In the genomic region with DNA sequence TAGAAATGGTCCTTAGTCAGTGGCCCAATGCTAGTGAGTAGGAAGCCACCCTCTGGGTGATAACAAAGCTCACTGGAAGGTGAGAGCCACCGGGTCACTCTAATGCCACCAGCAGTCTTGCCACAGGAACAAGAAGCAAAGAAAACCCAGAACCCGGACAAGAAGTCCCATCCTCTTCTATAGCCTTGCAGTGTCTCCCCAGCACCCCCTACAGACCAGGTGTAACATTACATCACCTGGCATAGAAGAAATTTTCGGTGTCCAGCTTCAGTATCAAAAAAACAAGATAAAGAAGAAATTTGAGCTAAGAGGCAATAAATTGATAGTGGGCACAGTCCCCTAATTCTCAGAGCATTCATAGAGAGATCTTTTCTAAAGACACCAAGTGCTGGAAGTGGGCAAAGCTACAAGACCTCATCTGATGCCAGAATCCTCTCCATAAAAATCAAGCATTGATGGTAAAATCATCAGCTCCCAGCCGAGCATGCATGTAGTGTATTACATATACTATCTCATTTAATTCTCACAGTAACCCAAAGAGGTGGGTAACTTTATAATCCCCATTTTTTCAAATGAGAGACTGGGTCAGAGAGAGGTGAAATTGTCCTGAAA, we compare ENCODE assay signal across 10 cellular contexts.
DNase-seq lines count a peak whose midpoint lies in the region; ATAC-seq and TF ChIP-seq lines count a peak whose summit lies in the region.
"Had no signal": no experiment of that assay in that cellular context is flagged by ENCODE, and none has a peak within 500 bp of the region (broad histone marks: within the 10 kb centered on the region; RNA-seq: fewer than 3 reads in every experiment).

No MANE protein-coding gene starts in this region.

- no peaks in the 10 kb centered on the region for H3K4me1 ChIP-seq in HEK293 (ENCODE audit: control insufficient read depth, insufficient read depth, low read length)
- no peaks in the 10 kb centered on the region for H3K4me1 ChIP-seq in lower lobe of right lung
- no peaks in the 10 kb centered on the region for H3K4me1 ChIP-seq in ovary (ENCODE audit: insufficient read depth)

- 45 to 52% (median 45%) methylated on average over 4 of the region's 4 CpGs for WGBS in ovary, 3 donors

- TF ChIP-seq CTCF in HEK293 (tag by site-specific recombination; IDR thresholded peaks at IDR 0.05) (no peak), lower lobe of right lung (IDR thresholded peaks at IDR 0.05) (peak; percentile 61), ovary (IDR thresholded peaks at IDR 0.05) (no peak)

- no peak overlapping the region for H3K27ac Mint-ChIP-seq in activated naive CD8-positive, alpha-beta T cell treated with anti-CD3 and anti-CD28 coated beads, Interleukin-2, amount 50 U/mL, for 24 hours
- H3K27ac Mint-ChIP-seq: activated naive CD8-positive, alpha-beta T cell treated with anti-CD3 and anti-CD28 coated beads, Interleukin-2, amount 10 ng/mL, durations not matched to agents 7 days and 5 days; CD8-positive, alpha-beta memory T cell had no signal

- no peaks in the 10 kb centered on the region for H3K36me3 Mint-ChIP-seq in activated naive CD8-positive, alpha-beta T cell treated with anti-CD3 and anti-CD28 coated beads, Interleukin-2, amount 50 U/mL, for 24 hours (ENCODE audit: low read depth)
- H3K36me3 Mint-ChIP-seq: activated naive CD8-positive, alpha-beta T cell treated with anti-CD3 and anti-CD28 coated beads, Interleukin-2, amount 10 ng/mL, durations not matched to agents 7 days and 5 days; CD8-positive, alpha-beta memory T cell had no signal

- no peaks in the 10 kb centered on the region for H3K4me1 Mint-ChIP-seq in activated naive CD8-positive, alpha-beta T cell treated with anti-CD3 and anti-CD28 coated beads, Interleukin-2, amount 50 U/mL, for 24 hours
- H3K4me1 Mint-ChIP-seq: activated naive CD8-positive, alpha-beta T cell treated with anti-CD3 and anti-CD28 coated beads, Interleukin-2, amount 10 ng/mL, durations not matched to agents 7 days and 5 days; CD8-positive, alpha-beta memory T cell had no signal

- H3K27me3 ChIP-seq in lower lobe of right lung (ENCODE audit: low read depth): no peaks in the 10 kb centered on the region
- no peaks in the 10 kb centered on the region for H3K27me3 ChIP-seq in ovary

- TF ChIP-seq EP300 in ovary (IDR thresholded peaks at IDR 0.05): no peak

- CTCF ChIA-PET in HEK293 (lab: Yijun Ruan, JAX): interaction anchor here (0.5 to 1.9 kb wide), 21 partner anchors 9 to 814 kb away, joined by 3 to 11 read pairs (median 4); no protein-coding TSS in a partner anchor

- H3K9me3 ChIP-seq in HEK293 (ENCODE audit: control insufficient read depth, insufficient read depth, low read depth, low read length): no peaks in the 10 kb centered on the region
- H3K9me3 ChIP-seq in lower lobe of right lung: no peaks in the 10 kb centered on the region
- no peaks in the 10 kb centered on the region for H3K9me3 ChIP-seq in ovary

- H3K36me3 ChIP-seq in HEK293 (ENCODE audit: control insufficient read depth in 2 of 2, insufficient read depth in 1 of 2, low read length in 2 of 2) (no peaks in the 10 kb centered on the region), lower lobe of right lung (no peaks in the 10 kb centered on the region), ovary (no peaks in the 10 kb centered on the region)

- ATAC-seq in activated naive CD8-positive, alpha-beta T cell treated with anti-CD3 and anti-CD28 coated beads, Interleukin-2, amount 50 U/mL, for 24 hours: no peak
- peak; percentile 52 to 59 for ATAC-seq in lower lobe of right lung
- no peak for ATAC-seq in GM18858 (IDR thresholded peaks at IDR 0.05; ENCODE audit: unreplicated experiment)

- H3K9me3 Mint-ChIP-seq in activated naive CD8-positive, alpha-beta T cell treated with anti-CD3 and anti-CD28 coated beads, Interleukin-2, amount 50 U/mL, for 24 hours: no peaks in the 10 kb centered on the region
- H3K9me3 Mint-ChIP-seq: activated naive CD8-positive, alpha-beta T cell treated with anti-CD3 and anti-CD28 coated beads, Interleukin-2, amount 10 ng/mL, durations not matched to agents 7 days and 5 days had no signal

- intact Hi-C loops in lower lobe of right lung (cut with DNase I): no loop called here
- intact Hi-C loops in ovary (cut with DNase I): no loop called here

- H3K4me3 ChIP-seq in HEK293 (ENCODE audit: low read depth, low read length) (no peak overlapping the region), lower lobe of right lung (no peak overlapping the region), ovary (no peak overlapping the region)

- DNase-seq in NCI-H2081 (lab: John Stamatoyannopoulos, UW) (peak; percentile 22 to 31), NCI-H2081 treated with DMSO at 0.1 percent for 48 hours (lab: John Stamatoyannopoulos, UW) (no peak), lower lobe of right lung (no peak), cortex of kidney (lab: John Stamatoyannopoulos, UW) (no peak), ovary (no peak)
- DNase-seq in activated naive CD8-positive, alpha-beta T cell treated with anti-CD3 and anti-CD28 coated beads, Interleukin-2, amount 50 U/mL, for 24 hours: peak; percentile 15
- DNase-seq: activated naive CD8-positive, alpha-beta T cell treated with anti-CD3 and anti-CD28 coated beads, Interleukin-2, amount 10 ng/mL, durations not matched to agents 7 days and 5 days had no signal

- peaks cover 1% of the 10 kb centered on the region for H3K27me3 Mint-ChIP-seq in activated naive CD8-positive, alpha-beta T cell treated with anti-CD3 and anti-CD28 coated beads, Interleukin-2, amount 50 U/mL, for 24 hours

- POLR2A ChIA-PET in HEK293 (lab: Yijun Ruan, JAX): no interaction called here

- no peak overlapping the region for H3K4me3 Mint-ChIP-seq in activated naive CD8-positive, alpha-beta T cell treated with anti-CD3 and anti-CD28 coated beads, Interleukin-2, amount 50 U/mL, for 24 hours
- H3K4me3 Mint-ChIP-seq: activated naive CD8-positive, alpha-beta T cell treated with anti-CD3 and anti-CD28 coated beads, Interleukin-2, amount 10 ng/mL, durations not matched to agents 7 days and 5 days; CD8-positive, alpha-beta memory T cell had no signal

- TF ChIP-seq POLR2A in ovary (IDR thresholded peaks at IDR 0.05): no peak

- H3K27ac ChIP-seq in HEK293 (ENCODE audit: extremely low read depth, low read depth, low read length) (no peak overlapping the region), lower lobe of right lung (no peak overlapping the region), ovary (no peak overlapping the region)

TF ChIP-seq in HEK293, 187 proteins besides CTCF, POLR2A, EP300 and RAD21:
- TF ChIP-seq KLF1 (tag by site-specific recombination; IDR thresholded peaks at IDR 0.05): no peak
- TF ChIP-seq, protein P1, sequence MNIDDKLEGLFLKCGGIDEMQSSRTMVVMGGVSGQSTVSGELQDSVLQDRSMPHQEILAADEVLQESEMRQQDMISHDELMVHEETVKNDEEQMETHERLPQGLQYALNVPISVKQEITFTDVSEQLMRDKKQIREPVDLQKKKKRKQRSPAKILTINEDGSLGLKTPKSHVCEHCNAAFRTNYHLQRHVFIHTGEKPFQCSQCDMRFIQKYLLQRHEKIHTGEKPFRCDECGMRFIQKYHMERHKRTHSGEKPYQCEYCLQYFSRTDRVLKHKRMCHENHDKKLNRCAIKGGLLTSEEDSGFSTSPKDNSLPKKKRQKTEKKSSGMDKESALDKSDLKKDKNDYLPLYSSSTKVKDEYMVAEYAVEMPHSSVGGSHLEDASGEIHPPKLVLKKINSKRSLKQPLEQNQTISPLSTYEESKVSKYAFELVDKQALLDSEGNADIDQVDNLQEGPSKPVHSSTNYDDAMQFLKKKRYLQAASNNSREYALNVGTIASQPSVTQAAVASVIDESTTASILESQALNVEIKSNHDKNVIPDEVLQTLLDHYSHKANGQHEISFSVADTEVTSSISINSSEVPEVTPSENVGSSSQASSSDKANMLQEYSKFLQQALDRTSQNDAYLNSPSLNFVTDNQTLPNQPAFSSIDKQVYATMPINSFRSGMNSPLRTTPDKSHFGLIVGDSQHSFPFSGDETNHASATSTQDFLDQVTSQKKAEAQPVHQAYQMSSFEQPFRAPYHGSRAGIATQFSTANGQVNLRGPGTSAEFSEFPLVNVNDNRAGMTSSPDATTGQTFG (tag by site-specific recombination; IDR thresholded peaks at IDR 0.05; ENCODE audit: borderline replicate concordance): no peak
- TF ChIP-seq ZFP41 (tag by site-specific recombination; IDR thresholded peaks at IDR 0.05; ENCODE audit: borderline replicate concordance): no peak
- no peak for TF ChIP-seq ZNF394 (tag by site-specific recombination; IDR thresholded peaks at IDR 0.05; ENCODE audit: borderline replicate concordance)
- TF ChIP-seq ZNF654 (tag by site-specific recombination; IDR thresholded peaks at IDR 0.05; ENCODE audit: low read depth): peak; percentile 29; the same call in 1 of the 2 replicates
- TF ChIP-seq, protein P2, sequence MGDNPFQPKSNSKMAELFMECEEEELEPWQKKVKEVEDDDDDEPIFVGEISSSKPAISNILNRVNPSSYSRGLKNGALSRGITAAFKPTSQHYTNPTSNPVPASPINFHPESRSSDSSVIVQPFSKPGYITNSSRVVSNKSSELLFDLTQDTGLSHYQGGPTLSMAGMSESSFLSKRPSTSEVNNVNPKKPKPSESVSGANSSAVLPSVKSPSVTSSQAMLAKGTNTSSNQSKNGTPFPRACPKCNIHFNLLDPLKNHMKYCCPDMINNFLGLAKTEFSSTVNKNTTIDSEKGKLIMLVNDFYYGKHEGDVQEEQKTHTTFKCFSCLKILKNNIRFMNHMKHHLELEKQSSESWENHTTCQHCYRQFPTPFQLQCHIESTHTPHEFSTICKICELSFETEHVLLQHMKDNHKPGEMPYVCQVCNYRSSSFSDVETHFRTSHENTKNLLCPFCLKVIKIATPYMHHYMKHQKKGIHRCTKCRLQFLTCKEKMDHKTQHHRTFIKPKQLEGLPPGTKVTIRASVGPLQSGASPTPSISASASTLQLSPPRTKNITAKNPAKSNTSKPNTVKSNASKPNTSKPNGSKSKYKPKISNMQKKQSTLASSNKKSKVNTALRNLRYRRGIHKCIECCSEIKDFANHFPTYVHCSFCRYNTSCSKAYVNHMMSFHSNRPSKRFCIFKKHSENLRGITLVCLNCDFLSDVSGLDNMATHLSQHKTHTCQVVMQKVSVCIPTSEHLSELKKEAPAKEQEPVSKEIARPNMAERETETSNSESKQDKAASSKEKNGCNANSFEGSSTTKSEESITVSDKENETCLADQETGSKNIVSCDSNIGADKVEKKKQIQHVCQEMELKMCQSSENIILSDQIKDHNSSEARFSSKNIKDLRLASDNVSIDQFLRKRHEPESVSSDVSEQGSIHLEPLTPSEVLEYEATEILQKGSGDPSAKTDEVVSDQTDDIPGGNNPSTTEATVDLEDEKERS (tag by site-specific recombination; IDR thresholded peaks at IDR 0.05): no peak

Comparison
In these comparisons a context has a peak if more than half of its experiments do, and no peak if none do; other contexts are left out.
1. DNase-seq: peak in NCI-H2081 (2 of 2) and activated naive CD8-positive, alpha-beta T cell treated with anti-CD3 and anti-CD28 coated beads, Interleukin-2, amount 50 U/mL, for 24 hours (single experiment); none in NCI-H2081 treated with DMSO at 0.1 percent for 48 hours (single experiment), lower lobe of right lung (single experiment), cortex of kidney (single experiment) and ovary (0 of 5).
2. ATAC-seq: peak in lower lobe of right lung (2 of 2); none in activated naive CD8-positive, alpha-beta T cell treated with anti-CD3 and anti-CD28 coated beads, Interleukin-2, amount 50 U/mL, for 24 hours (single experiment) and GM18858 (single experiment).